ENCODE assay signal across 9 cellular contexts in the genomic region with DNA sequence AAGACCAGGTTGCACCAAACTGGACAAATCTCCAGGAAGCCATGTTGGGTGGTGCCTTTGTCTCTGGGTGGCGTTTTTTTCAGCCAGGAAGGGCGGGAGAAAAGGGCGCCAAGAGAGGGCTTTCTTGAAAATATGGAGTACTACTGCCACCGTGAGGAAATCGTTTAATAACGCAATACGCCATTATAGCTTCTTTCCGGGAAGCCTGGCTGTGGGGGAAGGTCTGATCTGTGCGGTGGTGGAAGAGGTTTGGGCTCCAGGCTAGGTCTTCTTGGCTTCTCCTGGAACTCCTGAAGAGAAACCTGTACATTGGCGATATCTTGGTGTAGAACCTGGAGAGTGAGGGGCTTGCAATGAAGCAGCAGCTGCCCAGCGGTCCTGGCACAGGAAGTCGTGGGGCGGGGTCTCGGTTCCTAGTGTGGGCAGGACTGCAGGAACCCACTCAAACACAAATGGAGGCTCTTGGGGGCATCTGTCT.
DNase-seq lines count a peak whose midpoint lies in the region; ATAC-seq and TF ChIP-seq lines count a peak whose summit lies in the region.
"Had no signal": no experiment of that assay in that cellular context is flagged by ENCODE, and none has a peak within 500 bp of the region (broad histone marks: within the 10 kb centered on the region; RNA-seq: fewer than 3 reads in every experiment).

No MANE protein-coding gene starts in this region.

- H3K4me2 ChIP-seq in Karpas-422 (ENCODE audit: low read depth, low read length, poor library complexity, severe bottlenecking) = peak overlapping the region; percentile 80

- H3K9me2 ChIP-seq in Karpas-422 (replicated peaks; ENCODE audit: insufficient read depth, low read length) = no peaks in the 10 kb centered on the region

- peaks cover 23% of the 10 kb centered on the region for H3K36me3 Mint-ChIP-seq in activated T-helper 1 cell treated with anti-CD3 and anti-CD28 coated beads, Interleukin-12 subunit alpha, Interleukin-12 subunit beta, Interleukin-2, Interleukin-4 antibody, amounts not matched to agents 30 ng/mL and 10 ng/mL and 1 ng/mL, durations not matched to agents 14 hours and 24 hours and 36 hours (ENCODE audit: low read depth)

- peak overlapping the region; percentile 74 for H3K4me3 ChIP-seq in Karpas-422 (ENCODE audit: low read length)
- H3K4me3 ChIP-seq in right lobe of liver = peak overlapping the region; percentile 38 to 66 (median 43)

- H3K9ac ChIP-seq in Karpas-422 (ENCODE audit: low read length) = peak overlapping the region; percentile 73

- H3K27ac ChIP-seq in Karpas-422 (ENCODE audit: low read length) (peak overlapping the region; percentile 67), right lobe of liver (peak overlapping the region; percentile 52 to 79 (median 74))
- H3K27ac ChIP-seq: neutrophil had no signal

- peak overlapping the region; percentile 98 for H2AFZ ChIP-seq in Karpas-422 (ENCODE audit: low read length)

- peak; percentile 66 for DNase-seq in activated T-helper 1 cell treated with Interleukin-2 at 50 U/mL for 16 hours (ENCODE audit: low read depth)
- no peak for DNase-seq in activated T-helper 1 cell treated with anti-CD3 and anti-CD28 coated beads, Interleukin-12 subunit alpha, Interleukin-12 subunit beta, Interleukin-2, Interleukin-4 antibody, amounts not matched to agents 30 ng/mL and 10 ng/mL and 1 ng/mL, durations not matched to agents 14 hours and 24 hours and 36 hours (ENCODE audit: low spot score)
- peak; percentile 97 for DNase-seq in Karpas-422
- peak; percentile 80 for DNase-seq in UCSD-AML1 (lab: John Stamatoyannopoulos, UW; ENCODE audit: unreplicated experiment)
- peak in 2 of 3 donors; percentile 72 to 81 for DNase-seq in right lobe of liver
- no peak for DNase-seq in Kasumi-1 (lab: John Stamatoyannopoulos, UW)
- DNase-seq in NK-92 (lab: John Stamatoyannopoulos, UW; ENCODE audit: unreplicated experiment) = no peak
- no peak for DNase-seq in pons (ENCODE audit: low spot score)

- intact Hi-C loops in activated T-helper 1 cell treated with anti-CD3 and anti-CD28 coated beads, Interleukin-12 subunit alpha, Interleukin-12 subunit beta, Interleukin-2, Interleukin-4 antibody, amounts not matched to agents 30 ng/mL and 10 ng/mL and 1 ng/mL, durations not matched to agents 14 hours and 24 hours and 36 hours (cut with micrococcal nuclease) = no loop called here
- intact Hi-C loops in right lobe of liver (cut with DNase I) = no loop called here

- TF ChIP-seq POLR2A in right lobe of liver (IDR thresholded peaks at IDR 0.05) = no peak

- ATAC-seq in right lobe of liver = peak in 3 of 4 donors; percentile 69 to 72 (median 71)

- peak; percentile 30 to 73 (median 46) for TF ChIP-seq CTCF in right lobe of liver (IDR thresholded peaks at IDR 0.05)

- no peaks in the 10 kb centered on the region for H3K27me3 Mint-ChIP-seq in activated T-helper 1 cell treated with anti-CD3 and anti-CD28 coated beads, Interleukin-12 subunit alpha, Interleukin-12 subunit beta, Interleukin-2, Interleukin-4 antibody, amounts not matched to agents 30 ng/mL and 10 ng/mL and 1 ng/mL, durations not matched to agents 14 hours and 24 hours and 36 hours (ENCODE audit: insufficient read depth)

- WGBS in right lobe of liver (ENCODE audit: insufficient coverage, low coverage, low lambda C conversion rate, missing lambda C conversion rate) = 38% methylated on average over 11 of the region's 14 CpGs

- H3K9me3 ChIP-seq in Karpas-422 (ENCODE audit: low read length) (no peaks in the 10 kb centered on the region), right lobe of liver (no peaks in the 10 kb centered on the region)
- H3K9me3 ChIP-seq: neutrophil had no signal

- H3K4me3 Mint-ChIP-seq in activated T-helper 1 cell treated with anti-CD3 and anti-CD28 coated beads, Interleukin-12 subunit alpha, Interleukin-12 subunit beta, Interleukin-2, Interleukin-4 antibody, amounts not matched to agents 30 ng/mL and 10 ng/mL and 1 ng/mL, durations not matched to agents 14 hours and 24 hours and 36 hours = no peak overlapping the region

- peaks cover 14% of the 10 kb centered on the region for H3K4me1 ChIP-seq in Karpas-422 (ENCODE audit: low read length)
- H3K4me1 ChIP-seq in right lobe of liver = peaks cover 0 to 5% (median 0%) of the 10 kb centered on the region in 4 donors

- no peaks in the 10 kb centered on the region for H3K79me2 ChIP-seq in Karpas-422 (ENCODE audit: low read length)

- no peaks in the 10 kb centered on the region for H3K4me1 Mint-ChIP-seq in activated T-helper 1 cell treated with anti-CD3 and anti-CD28 coated beads, Interleukin-12 subunit alpha, Interleukin-12 subunit beta, Interleukin-2, Interleukin-4 antibody, amounts not matched to agents 30 ng/mL and 10 ng/mL and 1 ng/mL, durations not matched to agents 14 hours and 24 hours and 36 hours (ENCODE audit: low read depth)

- no peak overlapping the region for H3K27ac Mint-ChIP-seq in activated T-helper 1 cell treated with anti-CD3 and anti-CD28 coated beads, Interleukin-12 subunit alpha, Interleukin-12 subunit beta, Interleukin-2, Interleukin-4 antibody, amounts not matched to agents 30 ng/mL and 10 ng/mL and 1 ng/mL, durations not matched to agents 14 hours and 24 hours and 36 hours

- H3K9me3 Mint-ChIP-seq in activated T-helper 1 cell treated with anti-CD3 and anti-CD28 coated beads, Interleukin-12 subunit alpha, Interleukin-12 subunit beta, Interleukin-2, Interleukin-4 antibody, amounts not matched to agents 30 ng/mL and 10 ng/mL and 1 ng/mL, durations not matched to agents 14 hours and 24 hours and 36 hours = no peaks in the 10 kb centered on the region

- H3K36me3 ChIP-seq in Karpas-422 (ENCODE audit: insufficient read depth, low read length) = no peaks in the 10 kb centered on the region
- no peaks in the 10 kb centered on the region for H3K36me3 ChIP-seq in right lobe of liver
- H3K36me3 ChIP-seq: neutrophil had no signal

- H4K20me1 ChIP-seq in Karpas-422 (ENCODE audit: insufficient read depth, low read depth, low read length) = no peaks in the 10 kb centered on the region

- no peaks in the 10 kb centered on the region for H3K27me3 ChIP-seq in Karpas-422 (ENCODE audit: low read length)
- H3K27me3 ChIP-seq in right lobe of liver = no peaks in the 10 kb centered on the region
- H3K27me3 ChIP-seq: neutrophil had no signal

Comparison
In these comparisons a context has a peak if more than half of its experiments do, and no peak if none do; other contexts are left out.
1. DNase-seq: peak in activated T-helper 1 cell treated with Interleukin-2 at 50 U/mL for 16 hours (single experiment), Karpas-422 (single experiment), UCSD-AML1 (single experiment) and right lobe of liver (2 of 3); none in activated T-helper 1 cell treated with anti-CD3 and anti-CD28 coated beads, Interleukin-12 subunit alpha, Interleukin-12 subunit beta, Interleukin-2, Interleukin-4 antibody, amounts not matched to agents 30 ng/mL and 10 ng/mL and 1 ng/mL, durations not matched to agents 14 hours and 24 hours and 36 hours (single experiment), Kasumi-1 (0 of 2), NK-92 (single experiment) and pons (single experiment).